Comparison of ENCODE assay signal across 23 cellular contexts in genomic region chr18:50422286-50422898, GRCh38.
"Had no signal": no experiment of that assay in that cellular context is flagged by ENCODE, and none has a peak within 500 bp of the region (broad histone marks: within the 10 kb centered on the region; RNA-seq: fewer than 3 reads in every experiment).

No MANE protein-coding gene starts in this region.

- H3K4me3 ChIP-seq: MG63 had no signal

- H3K27ac Mint-ChIP-seq: activated CD8-positive, alpha-beta T cell treated with anti-CD3 and anti-CD28 coated beads, Interleukin-2, amount 10 ng/mL, durations not matched to agents 7 days and 5 days; activated naive CD4-positive, alpha-beta T cell treated with anti-CD3 and anti-CD28 coated beads, Interleukin-2, amount 50 U/mL, for 24 hours; T-helper 1 cell treated with Interleukin-12 subunit alpha and Interleukin-12 subunit beta and Interleukin-4 antibody, amounts not matched to agents 30 μg/mL and 1 μg/mL, for 36 hours; WTC11 had no signal

- H3K9ac ChIP-seq: KMS-11 had no signal

- H3K9me3 ChIP-seq: MG63 had no signal

- H3K36me3 ChIP-seq: MG63 had no signal

- H3K4me3 Mint-ChIP-seq: activated CD8-positive, alpha-beta T cell treated with anti-CD3 and anti-CD28 coated beads, Interleukin-2, amount 10 ng/mL, durations not matched to agents 7 days and 5 days; activated naive CD4-positive, alpha-beta T cell treated with anti-CD3 and anti-CD28 coated beads, Interleukin-2, amount 50 U/mL, for 24 hours; T-helper 1 cell treated with Interleukin-12 subunit alpha and Interleukin-12 subunit beta and Interleukin-4 antibody, amounts not matched to agents 30 μg/mL and 1 μg/mL, for 36 hours; WTC11 had no signal

- H3K27ac ChIP-seq: KMS-11 had no signal

- ATAC-seq: activated CD8-positive, alpha-beta T cell treated with anti-CD3 and anti-CD28 coated beads, Interleukin-2, amount 10 ng/mL, durations not matched to agents 7 days and 5 days; HepG2; WTC11 had no signal

- H3K4me1 Mint-ChIP-seq: activated naive CD4-positive, alpha-beta T cell treated with anti-CD3 and anti-CD28 coated beads, Interleukin-2, amount 50 U/mL, for 24 hours; WTC11 had no signal

- FAIRE-seq: HepG2 had no signal

- H3K27me3 ChIP-seq: MG63 had no signal

- DNase-seq: activated CD4-positive, alpha-beta T cell treated with anti-CD3 and anti-CD28 coated beads for 48 hours; activated CD4-positive, alpha-beta T cell treated with anti-CD3 and anti-CD28 coated beads, Interleukin-2, amount 50 U/mL, for 4 hours; activated CD4-positive, CD25-positive, alpha-beta regulatory T cell treated with anti-CD3 and anti-CD28 coated beads, Interleukin-2, amount 50 U/mL, for 72 hours; activated CD8-positive, alpha-beta memory T cell treated with anti-CD3 and anti-CD28 coated beads, Interleukin-2, amount 50 U/mL, for 48 hours; activated CD8-positive, alpha-beta T cell treated with anti-CD3 and anti-CD28 coated beads, Interleukin-2, amount 10 ng/mL, durations not matched to agents 7 days and 5 days; activated T-cell treated with anti-CD3 and anti-CD28 coated beads, Interleukin-2, amount 50 U/mL, for 1 hour; amygdala; MG63; MV-4-11; NCI-H1092 treated with DMSO at 0.1 percent for 48 hours; NCI-H1417 treated with DMSO at 0.1 percent for 48 hours; NCI-H1694; NCI-H2029 treated with DMSO at 0.1 percent for 48 hours; NCI-H345; NCI-H510A; NCI-H526 treated with DMSO at 0.1 percent for 48 hours; NCI-H82; T-helper 9 cell had no signal

- H3K4me2 ChIP-seq: KMS-11 had no signal
